Comparison of ENCODE assay signal across 18 cellular contexts in genomic region chr6:101163611-101164010, GRCh38.
DNase-seq lines count a peak whose midpoint lies in the region; TF ChIP-seq lines count a peak whose summit lies in the region.
"Had no signal": no experiment of that assay in that cellular context is flagged by ENCODE, and none has a peak within 500 bp of the region (broad histone marks: within the 10 kb centered on the region; RNA-seq: fewer than 3 reads in every experiment).

No MANE protein-coding gene starts in this region.

- POLR2A ChIA-PET in PC-9 (lab: Charles Lee; ENCODE audit: unreplicated experiment), result no interaction called here

- no peaks in the 10 kb centered on the region for H3K4me1 ChIP-seq in PC-9 (replicated peaks; ENCODE audit: insufficient read depth)
- H3K4me1 ChIP-seq in vagina, result no peaks in the 10 kb centered on the region
- H3K4me1 ChIP-seq: A549, BLaER1, Peyer's patch had no signal

- 0 out of 2 replicates have a peak overlapping the region, but pooled peaks have one; percentile 14 for H2AFZ ChIP-seq in PC-9

- no peaks in the 10 kb centered on the region for H3K27me3 Mint-ChIP-seq in T-helper 2 cell treated with Interferon-gamma antibody and Interleukin-4, amounts not matched to agents 5 μg/mL and 100 μg/mL, for 36 hours (ENCODE audit: low read depth)
- H3K27me3 Mint-ChIP-seq: IgD-negative memory B cell had no signal

- H3K4me2 ChIP-seq in PC-9, result no peak overlapping the region
- H3K4me2 ChIP-seq: A549, BLaER1 had no signal

- TF ChIP-seq POLR2A in vagina (IDR thresholded peaks at IDR 0.05), result no peak

- H3K4me1 Mint-ChIP-seq in T-helper 2 cell treated with Interferon-gamma antibody and Interleukin-4, amounts not matched to agents 5 μg/mL and 100 μg/mL, for 36 hours (ENCODE audit: low read depth), result no peaks in the 10 kb centered on the region
- H3K4me1 Mint-ChIP-seq: IgD-negative memory B cell had no signal

- H3K79me2 ChIP-seq in PC-9 (ENCODE audit: low read depth), result no peaks in the 10 kb centered on the region

- no peaks in the 10 kb centered on the region for H3K9me3 Mint-ChIP-seq in T-helper 2 cell treated with Interferon-gamma antibody and Interleukin-4, amounts not matched to agents 5 μg/mL and 100 μg/mL, for 36 hours

- DNase-seq in NCI-H2107 treated with DMSO at 0.1 percent for 48 hours (lab: John Stamatoyannopoulos, UW; ENCODE audit: unreplicated experiment), result peak; percentile 71
- no peak for DNase-seq in NCI-H2107 (lab: John Stamatoyannopoulos, UW)
- peak; percentile 57 for DNase-seq in NCI-H2227 (lab: John Stamatoyannopoulos, UW; ENCODE audit: unreplicated experiment)
- DNase-seq in PC-9, result no peak
- peak; percentile 11 for DNase-seq in retina
- DNase-seq in NK-92 (lab: John Stamatoyannopoulos, UW; ENCODE audit: unreplicated experiment), result no peak
- DNase-seq in T-helper 2 cell treated with Interferon-gamma antibody and Interleukin-4, amounts not matched to agents 5 μg/mL and 100 μg/mL, for 36 hours (ENCODE audit: low spot score), result no peak
- DNase-seq in vagina (ENCODE audit: extremely low spot score in 2 of 2), result no peak
- DNase-seq: activated CD8-positive, alpha-beta T cell treated with anti-CD3 and anti-CD28 coated beads, Interleukin-2, amount 10 ng/mL, durations not matched to agents 7 days and 5 days; activated naive CD4-positive, alpha-beta T cell treated with anti-CD3 and anti-CD28 coated beads, Interleukin-2, amount 50 U/mL, for 16 hours; activated T-cell treated with anti-CD3 and anti-CD28 coated beads, Interleukin-2, amount 50 U/mL, for 4 hours; head of caudate nucleus; Peyer's patch; stimulated activated CD4-positive, alpha-beta T cell treated with anti-CD3 and anti-CD28 coated beads, Interleukin-4, amount 100 ng/mL, for 4 hours; T1000 had no signal

- no peak overlapping the region for H3K4me3 Mint-ChIP-seq in T-helper 2 cell treated with Interferon-gamma antibody and Interleukin-4, amounts not matched to agents 5 μg/mL and 100 μg/mL, for 36 hours
- H3K4me3 Mint-ChIP-seq: activated CD8-positive, alpha-beta T cell treated with anti-CD3 and anti-CD28 coated beads, Interleukin-2, amount 10 ng/mL, durations not matched to agents 7 days and 5 days; activated T-cell treated with anti-CD3 and anti-CD28 coated beads, Interleukin-2, amount 50 U/mL, for 4 hours; IgD-negative memory B cell had no signal

- no peaks in the 10 kb centered on the region for H3F3A ChIP-seq in PC-9 (ENCODE audit: insufficient read depth, low read depth)

- H4K20me1 ChIP-seq in PC-9 (ENCODE audit: insufficient read depth), result no peaks in the 10 kb centered on the region
- H4K20me1 ChIP-seq: BLaER1 had no signal

- H3K27ac ChIP-seq in PC-9 (no peak overlapping the region), vagina (no peak overlapping the region)
- H3K27ac ChIP-seq: A549, BLaER1, Peyer's patch had no signal

- peaks cover 3% of the 10 kb centered on the region; the same call in 1 of the 2 replicates for H3K9me2 ChIP-seq in PC-9 (ENCODE audit: insufficient read depth)

- BruUV-seq in PC-9 (replicated peaks; lab: Mats Ljungman, UMichigan), result no TSS peak

- H3K27me3 ChIP-seq in PC-9 (ENCODE audit: insufficient read depth, low read depth) (no peaks in the 10 kb centered on the region), vagina (no peaks in the 10 kb centered on the region)
- H3K27me3 ChIP-seq: BLaER1, Peyer's patch had no signal

- CTCF ChIA-PET in PC-9 (lab: Charles Lee), result interaction anchor here (0.6 kb wide), 1 partner anchor 120 kb away, joined by 4 read pairs; no protein-coding TSS in a partner anchor

- no peak overlapping the region for H3K4me3 ChIP-seq in PC-9
- no peak overlapping the region for H3K4me3 ChIP-seq in vagina
- H3K4me3 ChIP-seq: A549, BLaER1, Peyer's patch had no signal

- H3K36me3 Mint-ChIP-seq in T-helper 2 cell treated with Interferon-gamma antibody and Interleukin-4, amounts not matched to agents 5 μg/mL and 100 μg/mL, for 36 hours (ENCODE audit: low read depth), result no peaks in the 10 kb centered on the region
- H3K36me3 Mint-ChIP-seq: IgD-negative memory B cell had no signal

- no peak for TF ChIP-seq CTCF in PC-9 (conservative IDR thresholded peaks at IDR 0.05)
- TF ChIP-seq CTCF in vagina (IDR thresholded peaks at IDR 0.05), result no peak

- no peak overlapping the region for H3K27ac Mint-ChIP-seq in T-helper 2 cell treated with Interferon-gamma antibody and Interleukin-4, amounts not matched to agents 5 μg/mL and 100 μg/mL, for 36 hours
- H3K27ac Mint-ChIP-seq: activated CD8-positive, alpha-beta T cell treated with anti-CD3 and anti-CD28 coated beads, Interleukin-2, amount 10 ng/mL, durations not matched to agents 7 days and 5 days; IgD-negative memory B cell had no signal

- no peaks in the 10 kb centered on the region for H3K36me3 ChIP-seq in PC-9 (ENCODE audit: low read depth)
- no peaks in the 10 kb centered on the region for H3K36me3 ChIP-seq in vagina
- H3K36me3 ChIP-seq: BLaER1, Peyer's patch had no signal

- intact Hi-C loops in PC-9 (cut with micrococcal nuclease; ENCODE audit: unreplicated experiment), result no loop called here
- intact Hi-C loops in vagina (cut with DNase I), result no loop called here

- H3K9me3 ChIP-seq in PC-9 (ENCODE audit: insufficient read depth, low read depth) (no peaks in the 10 kb centered on the region), vagina (no peaks in the 10 kb centered on the region)
- H3K9me3 ChIP-seq: A549, BLaER1, Peyer's patch had no signal

Comparison
In these comparisons a context has a peak if more than half of its experiments do, and no peak if none do; other contexts are left out.
1. DNase-seq: peak in NCI-H2107 treated with DMSO at 0.1 percent for 48 hours (single experiment), NCI-H2227 (single experiment) and retina (single experiment); none in NCI-H2107 (single experiment), PC-9 (0 of 2), NK-92 (single experiment), T-helper 2 cell treated with Interferon-gamma antibody and Interleukin-4, amounts not matched to agents 5 μg/mL and 100 μg/mL, for 36 hours (single experiment) and vagina (0 of 2).